9 cellular contexts compared by ENCODE assay signal in genomic region chr2:239226677-239227076, GRCh38.
DNase-seq lines count a peak whose midpoint lies in the region; ATAC-seq, FAIRE-seq and TF ChIP-seq lines count a peak whose summit lies in the region.
"Had no signal": no experiment of that assay in that cellular context is flagged by ENCODE, and none has a peak within 500 bp of the region (broad histone marks: within the 10 kb centered on the region; RNA-seq: fewer than 3 reads in every experiment).

No MANE protein-coding gene starts in this region.

- no peak overlapping the region for H3K23ac ChIP-seq in H1 (ENCODE audit: insufficient read length)

- no peak for TF ChIP-seq POLR2A in H1 (IDR thresholded peaks at IDR 0.05; ENCODE audit: control extremely low read depth in 1 of 2, low read depth in 2 of 2, low read length in 2 of 2)

- no peak overlapping the region for H3K56ac ChIP-seq in H1 (replicated peaks; ENCODE audit: insufficient read length, low read depth, low read length)

- no peak overlapping the region for H3K14ac ChIP-seq in H1 (ENCODE audit: insufficient read length)

- H3K79me1 ChIP-seq in H1 (ENCODE audit: low read depth, low read length), result peaks cover 20% of the 10 kb centered on the region

- no peaks in the 10 kb centered on the region for H3K36me3 Mint-ChIP-seq in nephron progenitor cell (ENCODE audit: low read depth)

- H3K9me3 ChIP-seq in H1 (ENCODE audit: insufficient read depth in 2 of 2, low read depth in 1 of 2, low read length in 1 of 2), result no peaks in the 10 kb centered on the region
- H3K9me3 ChIP-seq: HAP-1 had no signal

- H4K20me1 ChIP-seq in H1 (replicated peaks in 1 of 2; ENCODE audit: control insufficient read depth in 1 of 2, insufficient read depth in 2 of 2, low read length in 2 of 2), result peaks cover 4 to 16% of the 10 kb centered on the region in 2 experiments

- CTCF ChIA-PET in H1 (lab: Charles Lee; ENCODE audit: partially characterized antibody), result interaction anchor here (1.0 to 2.1 kb wide), 3 partner anchors 10 to 14 kb away, joined by 3 to 6 read pairs (median 5); no protein-coding TSS in a partner anchor

- H2BK12ac ChIP-seq in H1 (ENCODE audit: low read depth, low read length), result no peak overlapping the region

- no peaks in the 10 kb centered on the region for H3K23me2 ChIP-seq in H1 (ENCODE audit: low read depth, low read length)

- no peaks in the 10 kb centered on the region for H3K27me3 ChIP-seq in H1 (replicated peaks in 1 of 4; ENCODE audit: control insufficient read depth in 3 of 4, extremely low read depth in 1 of 4, insufficient read depth in 3 of 4, low read length in 3 of 4)

- ATAC-seq in Right ventricle myocardium superior (ENCODE audit: poor library complexity) (peak; percentile 38), Right ventricle myocardium inferior (no peak)

- no peak for TF ChIP-seq EP300 in H1 (IDR thresholded peaks at IDR 0.05; ENCODE audit: borderline replicate concordance in 1 of 2, low read depth in 2 of 2, low read length in 2 of 2)

- no peak overlapping the region for H3K9ac ChIP-seq in H1 (replicated peaks in 1 of 4; ENCODE audit: extremely low read depth in 1 of 4, low read depth in 3 of 4, low read length in 3 of 4)

- H3K27ac ChIP-seq in H1 (ENCODE audit: low read depth, low read length) (no peak overlapping the region), urinary bladder (ENCODE audit: low read depth) (peak overlapping the region; percentile 78)

- H3K4ac ChIP-seq in H1 (replicated peaks; ENCODE audit: insufficient read length, low read depth, low read length), result no peak overlapping the region

- no peaks in the 10 kb centered on the region for H3K36me3 ChIP-seq in H1 (ENCODE audit: control insufficient read depth in 2 of 4, insufficient read depth in 4 of 4, low read length in 3 of 4)
- no peaks in the 10 kb centered on the region for H3K36me3 ChIP-seq in urinary bladder (ENCODE audit: insufficient read depth)
- H3K36me3 ChIP-seq: HAP-1 had no signal

- TF ChIP-seq CTCF in H1 (IDR thresholded peaks at IDR 0.05; ENCODE audit: control extremely low read depth in 1 of 3, insufficient read depth in 1 of 3, low read depth in 1 of 3, low read length in 3 of 3) (no peak), nephron progenitor cell (IDR thresholded peaks at IDR 0.05) (no peak)

- H3K4me2 ChIP-seq in H1 (ENCODE audit: insufficient read depth in 1 of 2, low read depth in 2 of 2, low read length in 2 of 2), result no peak overlapping the region

- no peaks in the 10 kb centered on the region for H3K27me3 Mint-ChIP-seq in nephron progenitor cell (ENCODE audit: low read depth, poor library complexity)

- WGBS in H1 (ENCODE audit: extremely low coverage in 1 of 2, insufficient coverage in 1 of 2, insufficient read length in 1 of 2, insufficient replicate concordance in 2 of 2, low coverage in 1 of 2, low lambda C conversion rate in 2 of 2, missing lambda C conversion rate in 1 of 2), 2 experiments, result 96% methylated on average over 7 of the region's 7 CpGs; no CpG with 5 or more reads in 1 of the 2 experiments
- 48% methylated on average over 7 of the region's 7 CpGs for WGBS in urinary bladder

- peaks cover 0 to 78% of the 10 kb centered on the region in 2 experiments; a peak in 2 of 4 replicates for H3K79me2 ChIP-seq in H1 (ENCODE audit: control insufficient read depth in 1 of 2, insufficient read depth in 2 of 2, low read length in 2 of 2)

- no peak overlapping the region for H2BK15ac ChIP-seq in H1 (ENCODE audit: low read length)

- POLR2A ChIA-PET in H1 (lab: Charles Lee; ENCODE audit: partially characterized antibody), result no interaction called here

- no peak for TF ChIP-seq RAD21 in H1 (IDR thresholded peaks at IDR 0.05 in 1 of 2, conservative IDR thresholded peaks at IDR 0.05 in 1 of 2; ENCODE audit: low read depth in 2 of 2, low read length in 2 of 2)

- H3K9me3 Mint-ChIP-seq in nephron progenitor cell, result no peaks in the 10 kb centered on the region

- no peak overlapping the region for H3K18ac ChIP-seq in H1 (ENCODE audit: extremely low read depth, low read length)

- no peak overlapping the region for H2AK5ac ChIP-seq in H1 (ENCODE audit: low read depth, low read length)

- no peak overlapping the region for H2BK120ac ChIP-seq in H1 (replicated peaks; ENCODE audit: low read depth, low read length)

- H3K4me1 ChIP-seq in H1 (replicated peaks in 1 of 4; ENCODE audit: control insufficient read depth in 3 of 4, insufficient read depth in 4 of 4, low read length in 3 of 4) (peaks cover 0 to 21% (median 8%) of the 10 kb centered on the region in 4 experiments; a peak in 5 of 7 replicates), urinary bladder (ENCODE audit: insufficient read depth) (no peaks in the 10 kb centered on the region)
- H3K4me1 ChIP-seq: HAP-1 had no signal

- FAIRE-seq in H1 (lab: Jason Lieb, UNC), result no peak

- peak overlapping the region; percentile 43 for H3K27ac Mint-ChIP-seq in nephron progenitor cell

- intact Hi-C loops in Right ventricle myocardium superior (cut with DNase I), result no loop called here
- intact Hi-C loops in Right ventricle myocardium inferior (cut with DNase I), result loop anchor here (5.0 kb wide), 2 partner anchors 81 to 171 kb away; no protein-coding TSS in a partner anchor

- 0 out of 2 replicates have a peak overlapping the region, but pooled peaks have one; percentile 9 for H2BK5ac ChIP-seq in H1 (ENCODE audit: low read depth, low read length)

- H2BK20ac ChIP-seq in H1 (ENCODE audit: low read length), result no peak overlapping the region

- DNase-seq in Right ventricle myocardium superior (no peak), Right ventricle myocardium inferior (ENCODE audit: missing footprints) (no peak), H1 (ENCODE audit: low read depth in 1 of 2, low spot score in 2 of 2) (no peak), nephron progenitor cell (no peak), OCI-M2 (lab: John Stamatoyannopoulos, UW; ENCODE audit: unreplicated experiment) (no peak), Ammon's horn (ENCODE audit: low spot score) (no peak), NCI-H187 treated with DMSO at 0.1 percent for 48 hours (lab: John Stamatoyannopoulos, UW) (no peak)

- H4K5ac ChIP-seq in H1 (ENCODE audit: insufficient read length, low read depth, low read length), result no peak overlapping the region

- no peak overlapping the region for H3K4me3 ChIP-seq in H1 (ENCODE audit: extremely low read depth in 1 of 4, insufficient read depth in 2 of 4, low read depth in 3 of 4, low read length in 4 of 4)
- no peak overlapping the region for H3K4me3 ChIP-seq in urinary bladder (ENCODE audit: low read depth, low read length)
- H3K4me3 ChIP-seq: HAP-1 had no signal

- no peak overlapping the region for H2AFZ ChIP-seq in H1 (ENCODE audit: low read length)

- no peak overlapping the region for H4K91ac ChIP-seq in H1 (replicated peaks; ENCODE audit: insufficient read length, low read length)

- H3K4me3 Mint-ChIP-seq in nephron progenitor cell, result no peak overlapping the region

- H4K8ac ChIP-seq in H1 (ENCODE audit: extremely low read depth, insufficient read depth, low read length), result no peak overlapping the region

- H3K4me1 Mint-ChIP-seq in nephron progenitor cell, result peaks cover 90% of the 10 kb centered on the region

TF ChIP-seq in H1, 55 proteins besides CTCF, POLR2A, EP300 and RAD21:
- TF ChIP-seq TCF12 (IDR thresholded peaks at IDR 0.05; ENCODE audit: low read depth, low read length), result no peak
- no peak for TF ChIP-seq ASH2L (IDR thresholded peaks at IDR 0.05; ENCODE audit: low read length)
TF ChIP-seq in H1: peak in this region for 0.
